9 cellular contexts compared by ENCODE assay signal in genomic region chr12:72264548-72265175, GRCh38. TPM values are rescaled to one million over a fixed set of nuclear protein-coding genes. Genes with fewer than 3 reads are reported as not detected.
DNase-seq lines count a peak whose midpoint lies in the region; ATAC-seq and TF ChIP-seq lines count a peak whose summit lies in the region.
"Had no signal": no experiment of that assay in that cellular context is flagged by ENCODE, and none has a peak within 500 bp of the region (broad histone marks: within the 10 kb centered on the region; RNA-seq: fewer than 3 reads in every experiment).

No MANE protein-coding gene starts in this region.

- no peaks in the 10 kb centered on the region for H3K4me1 ChIP-seq in sigmoid colon

- no peak overlapping the region for H3K27ac ChIP-seq in sigmoid colon

- intact Hi-C loops in sigmoid colon (cut with DNase I): no loop called here

- H3K4me3 ChIP-seq in AG04449 (ENCODE audit: low read depth, low read length): no peak overlapping the region
- H3K4me3 ChIP-seq in sigmoid colon: no peak overlapping the region

- no peaks in the 10 kb centered on the region for H3K9me3 ChIP-seq in sigmoid colon

- no peak for TF ChIP-seq EP300 in sigmoid colon (IDR thresholded peaks at IDR 0.05)

- POLR2A ChIA-PET in AG04449 (lab: Yijun Ruan, JAX): no interaction called here

- H3K27me3 ChIP-seq in sigmoid colon: no peaks in the 10 kb centered on the region

- TF ChIP-seq CTCF in AG04449 (IDR thresholded peaks at IDR 0.05; ENCODE audit: insufficient read depth, low read length, missing control alignments) (peak; percentile 21), sigmoid colon (IDR thresholded peaks at IDR 0.05) (no peak)

- TF ChIP-seq POLR2A in sigmoid colon (IDR thresholded peaks at IDR 0.05): no peak

- ATAC-seq in GM18909 (IDR thresholded peaks at IDR 0.05; ENCODE audit: poor library complexity, unreplicated experiment): peak; percentile 48

- WGBS in sigmoid colon, 2 donors: 52 to 73% methylated on average over 1 of the region's 1 CpG

- CTCF ChIA-PET in AG04449 (lab: Yijun Ruan, JAX): interaction anchor here (0.9 to 5.8 kb wide), 13 partner anchors 8 to 485 kb away, joined by 3 to 50 read pairs (median 5); no protein-coding TSS in a partner anchor

- DNase-seq in AG04449 (ENCODE audit: low read depth, low spot score): no peak
- DNase-seq in RPMI8226: peak; percentile 23
- DNase-seq in glomerular visceral epithelial cell (ENCODE audit: extremely low spot score): peak; percentile 41
- no peak for DNase-seq in sigmoid colon
- DNase-seq in activated gamma-delta T cell (lab: John Stamatoyannopoulos, UW): no peak
- DNase-seq in activated naive CD4-positive, alpha-beta T cell treated with Interleukin-2 at 50 U/mL for 16 hours: no peak
- DNase-seq in central memory CD4-positive, alpha-beta T cell: no peak
- DNase-seq: naive B cell had no signal

- H3K36me3 ChIP-seq in sigmoid colon: no peaks in the 10 kb centered on the region

RNA-seq across cellular contexts. Expression of gene TRHDE, which starts 7.5 kb away (rescaled TPM):
- 1 to 10 TPM; 2.9 to 10.0 (median 4.9) TPM for total RNA-seq in sigmoid colon
- polyA plus RNA-seq in sigmoid colon: 1 to 10 TPM in 1 of 3 donors, under 1 TPM in 2; 0.42 to 1.2 (median 0.69) TPM

Comparison
In these comparisons a context has a peak if more than half of its experiments do, and no peak if none do; other contexts are left out.
1. DNase-seq: peak in RPMI8226 (single experiment) and glomerular visceral epithelial cell (single experiment); none in AG04449 (single experiment), sigmoid colon (single experiment), activated gamma-delta T cell (single experiment), activated naive CD4-positive, alpha-beta T cell treated with Interleukin-2 at 50 U/mL for 16 hours (single experiment) and central memory CD4-positive, alpha-beta T cell (single experiment).